ENCODE assay signal across 12 cellular contexts in the genomic region with DNA sequence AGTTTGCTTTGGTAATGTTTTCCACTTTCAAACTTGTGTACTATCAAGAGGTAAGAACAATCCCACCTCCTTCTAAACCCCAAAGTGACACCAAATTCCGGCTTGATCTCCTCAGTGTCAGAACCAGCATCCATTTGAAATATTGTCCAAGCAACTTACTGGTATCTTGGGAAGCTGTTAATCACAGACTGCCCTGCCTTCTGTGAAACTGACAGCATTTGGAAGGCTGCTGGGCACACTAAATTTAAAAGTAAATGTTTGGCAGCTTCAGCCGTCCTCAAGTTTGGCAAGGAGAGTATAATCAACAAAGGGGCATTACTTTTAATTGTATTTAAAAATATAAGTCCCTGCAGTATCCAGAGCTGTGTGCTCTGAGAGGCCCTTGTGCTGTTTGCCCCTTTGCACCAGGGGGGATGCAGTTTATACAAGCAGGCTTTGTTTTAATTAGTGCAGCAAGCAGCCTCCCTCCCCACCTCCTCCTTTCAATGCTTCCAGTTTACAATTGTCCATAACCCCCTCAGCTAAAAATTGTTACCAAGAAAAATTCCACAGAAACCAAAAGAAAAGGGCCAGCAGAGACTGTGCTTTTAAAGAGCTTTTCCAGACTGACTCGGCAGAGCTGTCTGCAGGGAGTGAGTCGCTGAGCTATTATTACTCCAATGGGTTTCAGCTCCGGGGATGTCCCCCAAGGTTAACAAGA.
DNase-seq lines count a peak whose midpoint lies in the region; ATAC-seq and TF ChIP-seq lines count a peak whose summit lies in the region.
"Had no signal": no experiment of that assay in that cellular context is flagged by ENCODE, and none has a peak within 500 bp of the region (broad histone marks: within the 10 kb centered on the region; RNA-seq: fewer than 3 reads in every experiment).

No MANE protein-coding gene starts in this region.

- H4K8ac ChIP-seq in neuronal stem cell (ENCODE audit: low read depth, low read length): no peak overlapping the region

- no peak overlapping the region for H2BK120ac ChIP-seq in neuronal stem cell (ENCODE audit: low read depth, low read length)

- H3K79me1 ChIP-seq in neuronal stem cell (ENCODE audit: low read depth, low read length): no peaks in the 10 kb centered on the region

- 0 out of 2 replicates have a peak, but pooled peaks cover 4% of the 10 kb centered on the region for H3K9me3 ChIP-seq in SK-N-MC (ENCODE audit: low read depth, low read length)
- peaks cover 0 to 5% of the 10 kb centered on the region in 2 donors for H3K9me3 ChIP-seq in neuronal stem cell (replicated peaks in 1 of 2; ENCODE audit: control insufficient read depth in 2 of 2, insufficient read depth in 1 of 2, low read depth in 1 of 2, low read length in 2 of 2)
- no peaks in the 10 kb centered on the region for H3K9me3 ChIP-seq in CD8-positive, alpha-beta T cell (ENCODE audit: low read length)

- peaks cover 2% of the 10 kb centered on the region for H3K27me3 Mint-ChIP-seq in glutamatergic neuron (ENCODE audit: unreplicated experiment)
- no peaks in the 10 kb centered on the region for H3K27me3 Mint-ChIP-seq in CD8-positive, alpha-beta T cell (ENCODE audit: low read depth)

- H3K36me3 Mint-ChIP-seq in glutamatergic neuron (ENCODE audit: unreplicated experiment): no peaks in the 10 kb centered on the region
- H3K36me3 Mint-ChIP-seq in CD8-positive, alpha-beta T cell: no peaks in the 10 kb centered on the region

- H3K4me3 ChIP-seq in SK-N-MC (peak overlapping the region; percentile 69), neuronal stem cell (ENCODE audit: low read length in 2 of 2) (peak overlapping the region in 1 of 2 donors; percentile 32)
- H3K4me3 ChIP-seq in CD8-positive, alpha-beta T cell (ENCODE audit: low read depth, low read length): no peak overlapping the region

- H3K27ac ChIP-seq in SK-N-MC (0 out of 2 replicates have a peak overlapping the region, but pooled peaks have one; percentile 25), neuronal stem cell (replicated peaks; ENCODE audit: low read length) (no peak overlapping the region)
- H3K27ac ChIP-seq in CD8-positive, alpha-beta T cell (ENCODE audit: low read depth, low read length): no peak overlapping the region

- no peak overlapping the region for H2BK5ac ChIP-seq in neuronal stem cell (ENCODE audit: low read length)

- ATAC-seq in CD8-positive, alpha-beta T cell: no peak

- H3K4me1 ChIP-seq in neuronal stem cell (ENCODE audit: control insufficient read depth in 2 of 2, insufficient read depth in 1 of 2, low read depth in 1 of 2, low read length in 2 of 2): peaks cover 1 to 16% of the 10 kb centered on the region in 2 donors
- H3K4me1 ChIP-seq in CD8-positive, alpha-beta T cell (ENCODE audit: insufficient read depth, low read length): no peaks in the 10 kb centered on the region

- peak overlapping the region; percentile 60 for H3K9ac ChIP-seq in SK-N-MC (ENCODE audit: insufficient read length)
- no peak overlapping the region for H3K9ac ChIP-seq in neuronal stem cell (ENCODE audit: low read depth, low read length, poor library complexity)

- POLR2A ChIA-PET in CD8-positive, alpha-beta T cell (lab: Charles Lee): interaction anchor here (0.5 kb wide), 1 partner anchor 10 kb away, joined by 3 read pairs; no protein-coding TSS in a partner anchor

- no peak overlapping the region for H3K4me2 ChIP-seq in neuronal stem cell (ENCODE audit: insufficient read depth, low read length, poor library complexity, severe bottlenecking)

- no peaks in the 10 kb centered on the region for H3K9me3 Mint-ChIP-seq in glutamatergic neuron (ENCODE audit: unreplicated experiment)
- peaks cover 4% of the 10 kb centered on the region for H3K9me3 Mint-ChIP-seq in CD8-positive, alpha-beta T cell
- H3K9me3 Mint-ChIP-seq: activated T-helper 1 cell treated with anti-CD3 and anti-CD28 coated beads, Interleukin-12 subunit alpha, Interleukin-12 subunit beta, Interleukin-2, Interleukin-4 antibody, amounts not matched to agents 30 ng/mL and 10 ng/mL and 1 ng/mL, durations not matched to agents 14 hours and 24 hours and 36 hours had no signal

- H3K36me3 ChIP-seq in SK-N-MC (ENCODE audit: insufficient read depth, low read length) (no peaks in the 10 kb centered on the region), neuronal stem cell (replicated peaks in 1 of 2; ENCODE audit: control insufficient read depth in 2 of 2, insufficient read depth in 2 of 2, low read length in 2 of 2) (no peaks in the 10 kb centered on the region)
- H3K36me3 ChIP-seq in CD8-positive, alpha-beta T cell (ENCODE audit: insufficient read depth, low read length): no peaks in the 10 kb centered on the region

- H3K23ac ChIP-seq in neuronal stem cell (ENCODE audit: low read depth, low read length, poor library complexity): no peak overlapping the region

- no CpG with 5 or more reads among the region's 5 CpGs for WGBS in neuronal stem cell (ENCODE audit: extremely low coverage in 2 of 2, insufficient read length in 2 of 2, insufficient replicate concordance in 1 of 2), 2 donors

- CTCF ChIA-PET in CD8-positive, alpha-beta T cell (lab: Charles Lee): no interaction called here

- peaks cover 22% of the 10 kb centered on the region for H3K4me1 Mint-ChIP-seq in glutamatergic neuron (ENCODE audit: low read depth, unreplicated experiment)
- H3K4me1 Mint-ChIP-seq in CD8-positive, alpha-beta T cell (ENCODE audit: low read depth): no peaks in the 10 kb centered on the region

- DNase-seq in AG20443 (ENCODE audit: low spot score) (peak; percentile 32), SK-N-MC (ENCODE audit: low read depth, low spot score) (no peak), glutamatergic neuron (no peak), neuronal stem cell (ENCODE audit: low spot score) (peak; percentile 6), UCSD-AML1 (lab: John Stamatoyannopoulos, UW; ENCODE audit: unreplicated experiment) (no peak), GF-D8 (lab: John Stamatoyannopoulos, UW) (no peak)
- DNase-seq in stimulated activated CD4-positive, alpha-beta T cell treated with anti-CD3 and anti-CD28 coated beads, Interleukin-4, amount 100 ng/mL, for 24 hours: no peak
- DNase-seq in CD8-positive, alpha-beta T cell: no peak
- DNase-seq: effector memory CD4-positive, alpha-beta T cell; KBM-7; stimulated activated naive CD4-positive, alpha-beta T cell treated with Interleukin-2 at 50 U/mL for 16 hours had no signal

- no peak overlapping the region for H2AK5ac ChIP-seq in neuronal stem cell (ENCODE audit: low read depth, low read length)

- no peak overlapping the region for H2BK15ac ChIP-seq in neuronal stem cell (ENCODE audit: low read length)

- no peak for TF ChIP-seq CTCF in glutamatergic neuron (IDR thresholded peaks at IDR 0.05; ENCODE audit: partially characterized antibody, unreplicated experiment)
- no peak for TF ChIP-seq CTCF in CD8-positive, alpha-beta T cell (IDR thresholded peaks at IDR 0.05)

- no peak overlapping the region for H2BK12ac ChIP-seq in neuronal stem cell (ENCODE audit: low read length)

- intact Hi-C loops in CD8-positive, alpha-beta T cell (cut with DNase I, micrococcal nuclease): no loop called here

- no peak overlapping the region for H3K4ac ChIP-seq in neuronal stem cell (ENCODE audit: low read length)

- H3K14ac ChIP-seq in neuronal stem cell (ENCODE audit: low read length): no peak overlapping the region

- H4K91ac ChIP-seq in neuronal stem cell (ENCODE audit: low read depth, low read length, poor library complexity): no peak overlapping the region

- H3K27me3 ChIP-seq in neuronal stem cell (ENCODE audit: control insufficient read depth in 3 of 3, insufficient read depth in 3 of 3, low read depth in 1 of 3, low read length in 3 of 3): no peaks in the 10 kb centered on the region
- no peaks in the 10 kb centered on the region for H3K27me3 ChIP-seq in CD8-positive, alpha-beta T cell (ENCODE audit: insufficient read depth, low read length)

- peak overlapping the region; percentile 82 for H2AFZ ChIP-seq in neuronal stem cell (ENCODE audit: low read length)

- no peak overlapping the region for H3K18ac ChIP-seq in neuronal stem cell (ENCODE audit: low read length)

- H3K4me3 Mint-ChIP-seq in glutamatergic neuron (ENCODE audit: unreplicated experiment): peak overlapping the region; percentile 39
- H3K4me3 Mint-ChIP-seq in CD8-positive, alpha-beta T cell: no peak overlapping the region
- H3K4me3 Mint-ChIP-seq: activated T-helper 1 cell treated with anti-CD3 and anti-CD28 coated beads, Interleukin-12 subunit alpha, Interleukin-12 subunit beta, Interleukin-2, Interleukin-4 antibody, amounts not matched to agents 30 ng/mL and 10 ng/mL and 1 ng/mL, durations not matched to agents 14 hours and 24 hours and 36 hours had no signal

- peak overlapping the region; percentile 34 for H3K27ac Mint-ChIP-seq in glutamatergic neuron (ENCODE audit: unreplicated experiment)
- H3K27ac Mint-ChIP-seq in CD8-positive, alpha-beta T cell: no peak overlapping the region
- H3K27ac Mint-ChIP-seq: activated T-helper 1 cell treated with anti-CD3 and anti-CD28 coated beads, Interleukin-12 subunit alpha, Interleukin-12 subunit beta, Interleukin-2, Interleukin-4 antibody, amounts not matched to agents 30 ng/mL and 10 ng/mL and 1 ng/mL, durations not matched to agents 14 hours and 24 hours and 36 hours had no signal

Comparison
In these comparisons a context has a peak if more than half of its experiments do, and no peak if none do; other contexts are left out.
1. DNase-seq: peak in AG20443 (single experiment) and neuronal stem cell (single experiment); none in SK-N-MC (single experiment), glutamatergic neuron (single experiment), UCSD-AML1 (single experiment), stimulated activated CD4-positive, alpha-beta T cell treated with anti-CD3 and anti-CD28 coated beads, Interleukin-4, amount 100 ng/mL, for 24 hours (single experiment), GF-D8 (single experiment) and CD8-positive, alpha-beta T cell (0 of 7).